ENCODE assay signal across 13 cellular contexts in genomic region chr1:153374077-153374476, GRCh38. TPM values are rescaled to one million over a fixed set of nuclear protein-coding genes. Genes with fewer than 3 reads are reported as not detected.
"Had no signal": no experiment of that assay in that cellular context is flagged by ENCODE, and none has a peak within 500 bp of the region (broad histone marks: within the 10 kb centered on the region; RNA-seq: fewer than 3 reads in every experiment).

No MANE protein-coding gene starts in this region.

- H3K27me3 ChIP-seq: ovary had no signal

- H3K4me1 ChIP-seq: tibial artery had no signal

- H3K27ac ChIP-seq: ovary, tibial artery had no signal

- H3K4me3 ChIP-seq: ovary, skin epidermis, tibial artery had no signal

- H3K9me3 ChIP-seq: ovary, tibial artery had no signal

- H3K36me3 ChIP-seq: ovary, tibial artery had no signal

- DNase-seq: central memory CD4-positive, alpha-beta T cell; cortex of kidney; effector memory CD4-positive, alpha-beta T cell; hypothalamus; mammary epithelial cell; ovary had no signal

- ATAC-seq: activated CD4-positive, CD25-positive, alpha-beta regulatory T cell treated with anti-CD3 and anti-CD28 coated beads, Interleukin-2, amount 50 U/mL, for 24 hours; stimulated activated effector memory CD8-positive, alpha-beta T cell treated with anti-CD3 and anti-CD28 coated beads, Interleukin-12 subunit alpha, Interleukin-12 subunit beta, amount 100 ng/mL, for 72 hours had no signal

RNA-seq across cellular contexts. Expression of gene S100A12, which starts 1.3 kb away (rescaled TPM):
- total RNA-seq: epithelial cell of proximal tubule; glomerular endothelial cell; T-helper 2 cell treated with Interferon-gamma antibody and Interleukin-4, amounts not matched to agents 100 ng/mL and 5 ng/mL, for 36 hours had no signal

RNA-seq across cellular contexts. Expression of gene S100A9, which starts 16.4 kb away (rescaled TPM):
- total RNA-seq: glomerular endothelial cell; T-helper 2 cell treated with Interferon-gamma antibody and Interleukin-4, amounts not matched to agents 100 ng/mL and 5 ng/mL, for 36 hours had no signal

RNA-seq across cellular contexts. Expression of gene S100A8, which starts 16.8 kb away (rescaled TPM):
- total RNA-seq: epithelial cell of proximal tubule; glomerular endothelial cell; T-helper 2 cell treated with Interferon-gamma antibody and Interleukin-4, amounts not matched to agents 100 ng/mL and 5 ng/mL, for 36 hours had no signal

RNA-seq across cellular contexts. Expression of gene PGLYRP4, which starts 25.4 kb away (rescaled TPM):
- total RNA-seq: epithelial cell of proximal tubule; glomerular endothelial cell; ovary; T-helper 2 cell treated with Interferon-gamma antibody and Interleukin-4, amounts not matched to agents 100 ng/mL and 5 ng/mL, for 36 hours had no signal
- polyA plus RNA-seq: ovary had no signal

RNA-seq across cellular contexts. Expression of gene S100A7A, which starts 42.2 kb away (rescaled TPM):
- total RNA-seq: epithelial cell of proximal tubule; glomerular endothelial cell; mammary epithelial cell; ovary; T-helper 2 cell treated with Interferon-gamma antibody and Interleukin-4, amounts not matched to agents 100 ng/mL and 5 ng/mL, for 36 hours had no signal
- polyA plus RNA-seq: mammary epithelial cell, ovary had no signal
